In genomic region chr17:41665566-41666335, GRCh38 we compare ENCODE assay signal across 1 cellular context.
TF ChIP-seq lines count a peak whose summit lies in the region.

No MANE protein-coding gene starts in this region.

TF ChIP-seq in HepG2, 621 proteins besides CTCF, POLR2A, EP300 and RAD21 (continued from another document and continues in another):
- no peak for TF ChIP-seq TERF1 (CRISPR knock-in tag; IDR thresholded peaks at IDR 0.05)
- TF ChIP-seq HOXD1 (CRISPR knock-in tag; IDR thresholded peaks at IDR 0.05): no peak
- no peak for TF ChIP-seq ZBTB34 (CRISPR knock-in tag; IDR thresholded peaks at IDR 0.05)
- TF ChIP-seq SP5 (CRISPR knock-in tag; IDR thresholded peaks at IDR 0.05; ENCODE audit: borderline replicate concordance, low read depth): peak; percentile 60; the same call in 1 of the 2 replicates
- no peak for TF ChIP-seq ZNF263 (CRISPR knock-in tag; IDR thresholded peaks at IDR 0.05)
- TF ChIP-seq ZNF367 (CRISPR knock-in tag; IDR thresholded peaks at IDR 0.05; ENCODE audit: borderline replicate concordance): no peak
- no peak for TF ChIP-seq RFX1 (IDR thresholded peaks at IDR 0.05)
- no peak for TF ChIP-seq U2AF2 (IDR thresholded peaks at IDR 0.05; ENCODE audit: low read depth, low read length)
- no peak for TF ChIP-seq MEIS1 (CRISPR knock-in tag; IDR thresholded peaks at IDR 0.05; ENCODE audit: borderline replicate concordance)
- no peak for TF ChIP-seq ZNF296 (CRISPR knock-in tag; conservative IDR thresholded peaks at IDR 0.05)
- TF ChIP-seq TBP (CRISPR knock-in tag; IDR thresholded peaks at IDR 0.05): no peak
- TF ChIP-seq ZNF460 (CRISPR knock-in tag; IDR thresholded peaks at IDR 0.05; ENCODE audit: borderline replicate concordance): no peak; the same call in 1 of the 2 replicates
- peak; percentile 56; the same call in 1 of the 2 replicates for TF ChIP-seq IRF2 (CRISPR knock-in tag; IDR thresholded peaks at IDR 0.05)
- no peak for TF ChIP-seq PRMT3 (CRISPR knock-in tag; IDR thresholded peaks at IDR 0.05; ENCODE audit: borderline replicate concordance, low read depth)
- no peak for TF ChIP-seq SKI (IDR thresholded peaks at IDR 0.05; ENCODE audit: partially characterized antibody)
- TF ChIP-seq ZNF740 (CRISPR knock-in tag; IDR thresholded peaks at IDR 0.05): peak; percentile 25
- TF ChIP-seq SP4 (CRISPR knock-in tag; IDR thresholded peaks at IDR 0.05): peak; percentile 51
- TF ChIP-seq SIX1 (CRISPR knock-in tag; IDR thresholded peaks at IDR 0.05; ENCODE audit: borderline replicate concordance): no peak
- TF ChIP-seq HCFC1 (IDR thresholded peaks at IDR 0.05; ENCODE audit: low read depth, low read length): no peak
- TF ChIP-seq ZBTB14 (CRISPR knock-in tag; IDR thresholded peaks at IDR 0.05): no peak
- TF ChIP-seq JDP2 (CRISPR knock-in tag; IDR thresholded peaks at IDR 0.05; ENCODE audit: borderline replicate concordance): no peak
- TF ChIP-seq HIC2 (CRISPR knock-in tag; IDR thresholded peaks at IDR 0.05; ENCODE audit: low read depth): peak; percentile 70
- TF ChIP-seq ZNF20 (CRISPR knock-in tag; IDR thresholded peaks at IDR 0.05): no peak
- no peak for TF ChIP-seq IKZF1 (IDR thresholded peaks at IDR 0.05)
- no peak for TF ChIP-seq NFYC (CRISPR knock-in tag; IDR thresholded peaks at IDR 0.05)
- no peak for TF ChIP-seq MBD4 (IDR thresholded peaks at IDR 0.05; ENCODE audit: borderline replicate concordance, low read length)
- peak; percentile 53 for TF ChIP-seq ELF3 (CRISPR knock-in tag; IDR thresholded peaks at IDR 0.05)
- no peak for TF ChIP-seq PBX3 (CRISPR knock-in tag; IDR thresholded peaks at IDR 0.05; ENCODE audit: borderline replicate concordance)
- TF ChIP-seq ZNF468 (CRISPR knock-in tag; IDR thresholded peaks at IDR 0.05): no peak
- no peak for TF ChIP-seq ZBTB3 (CRISPR knock-in tag; IDR thresholded peaks at IDR 0.05; ENCODE audit: borderline replicate concordance, low read depth)
- no peak for TF ChIP-seq SNAI1 (CRISPR knock-in tag; IDR thresholded peaks at IDR 0.05; ENCODE audit: borderline replicate concordance)
- TF ChIP-seq RXRB (CRISPR knock-in tag; IDR thresholded peaks at IDR 0.05; ENCODE audit: borderline replicate concordance): peak; percentile 69; the same call in 1 of the 2 replicates
- no peak for TF ChIP-seq PITX1 (CRISPR knock-in tag; IDR thresholded peaks at IDR 0.05)
- no peak for TF ChIP-seq HBP1 (CRISPR knock-in tag; IDR thresholded peaks at IDR 0.05; ENCODE audit: low read depth)
- TF ChIP-seq EED (CRISPR knock-in tag; IDR thresholded peaks at IDR 0.05): no peak
- TF ChIP-seq RARA (CRISPR knock-in tag; IDR thresholded peaks at IDR 0.05): no peak
- TF ChIP-seq ARNTL (CRISPR knock-in tag; IDR thresholded peaks at IDR 0.05): no peak
- TF ChIP-seq MXI1 (IDR thresholded peaks at IDR 0.05; ENCODE audit: borderline replicate concordance, low read depth, low read length): peak; percentile 63; the same call in 1 of the 3 replicates
- no peak for TF ChIP-seq PLSCR1 (CRISPR knock-in tag; IDR thresholded peaks at IDR 0.05; ENCODE audit: borderline replicate concordance)
- TF ChIP-seq KDM1A (CRISPR knock-in tag; IDR thresholded peaks at IDR 0.05): no peak
- no peak for TF ChIP-seq ZNF577 (CRISPR knock-in tag; IDR thresholded peaks at IDR 0.05; ENCODE audit: borderline replicate concordance, low read depth)
- no peak for TF ChIP-seq MLX (CRISPR knock-in tag; IDR thresholded peaks at IDR 0.05)
- no peak for TF ChIP-seq ZNF841 (CRISPR knock-in tag; IDR thresholded peaks at IDR 0.05; ENCODE audit: borderline replicate concordance)
- TF ChIP-seq RBM22 (optimal IDR thresholded peaks at IDR 0.05; ENCODE audit: low read length): no peak
- no peak for TF ChIP-seq ZNF563 (CRISPR knock-in tag; IDR thresholded peaks at IDR 0.05)
- TF ChIP-seq ZFP36L1 (CRISPR knock-in tag; IDR thresholded peaks at IDR 0.05): no peak
- TF ChIP-seq ZNF343 (CRISPR knock-in tag; IDR thresholded peaks at IDR 0.05): no peak
- TF ChIP-seq ZBTB26 (CRISPR knock-in tag; IDR thresholded peaks at IDR 0.05; ENCODE audit: borderline replicate concordance): peak; percentile 67; the same call in 1 of the 2 replicates
- no peak; the same call in 1 of the 2 replicates for TF ChIP-seq ZBTB1 (CRISPR knock-in tag; IDR thresholded peaks at IDR 0.05; ENCODE audit: borderline replicate concordance)
- peak; percentile 33 for TF ChIP-seq ZNF441 (CRISPR knock-in tag; IDR thresholded peaks at IDR 0.05; ENCODE audit: borderline replicate concordance)
- TF ChIP-seq EZH2 (conservative IDR thresholded peaks at IDR 0.05; ENCODE audit: low read depth, low read length): no peak
